19 cellular contexts compared by ENCODE assay signal in genomic region chr1:215479567-215479966, GRCh38.
"Had no signal": no experiment of that assay in that cellular context is flagged by ENCODE, and none has a peak within 500 bp of the region (broad histone marks: within the 10 kb centered on the region; RNA-seq: fewer than 3 reads in every experiment).

No MANE protein-coding gene starts in this region.

- H3K4me3 ChIP-seq: adrenal gland, gastrocnemius medialis, left ventricle myocardium inferior, right atrium auricular region, transverse colon, vagina had no signal

- H3K36me3 ChIP-seq: adrenal gland, gastrocnemius medialis, left ventricle myocardium inferior, right atrium auricular region, transverse colon, vagina had no signal

- H3K4me1 ChIP-seq: gastrocnemius medialis, left ventricle myocardium inferior, right atrium auricular region, transverse colon, vagina had no signal

- H3K27ac ChIP-seq: adrenal gland, gastrocnemius medialis, left ventricle myocardium inferior, right atrium auricular region, transverse colon, vagina had no signal

- H3K9me3 Mint-ChIP-seq: activated T-helper 1 cell treated with anti-CD3 and anti-CD28 coated beads, Interleukin-12 subunit alpha, Interleukin-12 subunit beta, Interleukin-2, Interleukin-4 antibody, amounts not matched to agents 30 ng/mL and 10 ng/mL and 1 ng/mL, durations not matched to agents 14 hours and 24 hours and 36 hours had no signal

- H3K27ac Mint-ChIP-seq: activated naive CD4-positive, alpha-beta T cell treated with anti-CD3 and anti-CD28 coated beads, Interleukin-2, amount 50 U/mL, for 72 hours; activated T-helper 1 cell treated with anti-CD3 and anti-CD28 coated beads, Interleukin-12 subunit alpha, Interleukin-12 subunit beta, Interleukin-2, Interleukin-4 antibody, amounts not matched to agents 30 ng/mL and 10 ng/mL and 1 ng/mL, durations not matched to agents 14 hours and 24 hours and 36 hours; progenitor cell of endocrine pancreas had no signal

- ATAC-seq: activated naive CD4-positive, alpha-beta T cell treated with anti-CD3 and anti-CD28 coated beads, Interleukin-2, amount 50 U/mL, for 72 hours; esophagus mucosa; gastrocnemius medialis; stimulated activated naive CD8-positive, alpha-beta T cell treated with anti-CD3 and anti-CD28 coated beads, Interleukin-15, Interleukin-2, amounts not matched to agents 100 U/mL and 50 U/mL, for 24 hours had no signal

- DNase-seq: activated CD4-positive, alpha-beta T cell treated with anti-CD3 and anti-CD28 coated beads, Interleukin-2, amount 50 U/mL, for 48 hours; activated gamma-delta T cell treated with Interleukin-2 at 50 U/mL for 16 hours; activated T-cell treated with anti-CD3 and anti-CD28 coated beads for 4 hours; adrenal gland; effector CD4-positive, alpha-beta T cell; gastrocnemius medialis; head of caudate nucleus; left ventricle myocardium inferior; mammary epithelial cell; occipital lobe; stimulated activated naive CD8-positive, alpha-beta T cell treated with anti-CD3 and anti-CD28 coated beads, Interleukin-15, Interleukin-2, amounts not matched to agents 100 U/mL and 50 U/mL, for 24 hours; substantia nigra; transverse colon had no signal

- H3K27me3 ChIP-seq: adrenal gland, gastrocnemius medialis, right atrium auricular region, transverse colon, vagina had no signal

- H3K9me3 ChIP-seq: gastrocnemius medialis, transverse colon, vagina had no signal

- H3K4me3 Mint-ChIP-seq: activated T-helper 1 cell treated with anti-CD3 and anti-CD28 coated beads, Interleukin-12 subunit alpha, Interleukin-12 subunit beta, Interleukin-2, Interleukin-4 antibody, amounts not matched to agents 30 ng/mL and 10 ng/mL and 1 ng/mL, durations not matched to agents 14 hours and 24 hours and 36 hours had no signal

- H3K27me3 Mint-ChIP-seq: progenitor cell of endocrine pancreas had no signal
